22 cellular contexts compared by ENCODE assay signal in genomic region chr13:113753171-113753570, GRCh38.
"Had no signal": no experiment of that assay in that cellular context is flagged by ENCODE, and none has a peak within 500 bp of the region (broad histone marks: within the 10 kb centered on the region; RNA-seq: fewer than 3 reads in every experiment).

No MANE protein-coding gene starts in this region.

- H3K36me3 ChIP-seq: adrenal gland, breast epithelium had no signal

- ATAC-seq: activated CD4-positive, CD25-positive, alpha-beta regulatory T cell treated with anti-CD3 and anti-CD28 coated beads, Interleukin-2, amount 50 U/mL, for 24 hours; activated CD8-positive, alpha-beta T cell treated with anti-CD3 and anti-CD28 coated beads, Interleukin-2, amount 10 ng/mL, durations not matched to agents 7 days and 5 days had no signal

- H3K27me3 ChIP-seq: adrenal gland had no signal

- H3K27ac ChIP-seq: adrenal gland, breast epithelium, KMS-11 had no signal

- H3K4me1 ChIP-seq: breast epithelium had no signal

- H3K4me3 Mint-ChIP-seq: activated CD8-positive, alpha-beta T cell treated with anti-CD3 and anti-CD28 coated beads, Interleukin-2, amount 10 ng/mL, durations not matched to agents 7 days and 5 days; activated naive CD8-positive, alpha-beta T cell treated with anti-CD3 and anti-CD28 coated beads, Interleukin-2, amount 10 ng/mL, durations not matched to agents 7 days and 5 days; IgD-negative memory B cell; T-helper 1 cell treated with Interleukin-12 subunit alpha and Interleukin-12 subunit beta and Interleukin-4 antibody, amounts not matched to agents 30 μg/mL and 1 μg/mL, for 36 hours had no signal

- H3K36me3 Mint-ChIP-seq: activated naive CD8-positive, alpha-beta T cell treated with anti-CD3 and anti-CD28 coated beads, Interleukin-2, amount 10 ng/mL, durations not matched to agents 7 days and 5 days; IgD-negative memory B cell had no signal

- H3K9me3 ChIP-seq: adrenal gland, breast epithelium had no signal

- DNase-seq: activated CD4-positive, alpha-beta T cell treated with anti-CD3 and anti-CD28 coated beads for 4 hours; activated CD4-positive, alpha-beta T cell treated with anti-CD3 and anti-CD28 coated beads, Interleukin-2, amount 50 U/mL, for 4 hours; activated CD8-positive, alpha-beta memory T cell treated with anti-CD3 and anti-CD28 coated beads, Interleukin-2, amount 50 U/mL, for 48 hours; activated CD8-positive, alpha-beta T cell treated with anti-CD3 and anti-CD28 coated beads, Interleukin-2, amount 10 ng/mL, durations not matched to agents 7 days and 5 days; activated naive CD4-positive, alpha-beta T cell treated with anti-CD3 and anti-CD28 coated beads, Interleukin-2, amount 50 U/mL, for 16 hours; activated naive CD8-positive, alpha-beta T cell treated with anti-CD3 and anti-CD28 coated beads, Interleukin-2, amount 10 ng/mL, durations not matched to agents 7 days and 5 days; activated T-cell treated with anti-CD3 and anti-CD28 coated beads, Interleukin-2, amount 50 U/mL, for 1 hour; adrenal gland; NCI-H1092; NCI-H1417; NCI-H1694; NCI-H2029; NCI-H345; NCI-H510A; NCI-H69; NK-92 treated with Interleukin-12 subunit alpha and Interleukin-12 subunit beta, amount 100 ng/mL, for 24 hours; SHP77 treated with DMSO at 0.1 percent for 48 hours had no signal

- H3K27ac Mint-ChIP-seq: activated CD8-positive, alpha-beta T cell treated with anti-CD3 and anti-CD28 coated beads, Interleukin-2, amount 10 ng/mL, durations not matched to agents 7 days and 5 days; activated naive CD8-positive, alpha-beta T cell treated with anti-CD3 and anti-CD28 coated beads, Interleukin-2, amount 10 ng/mL, durations not matched to agents 7 days and 5 days; IgD-negative memory B cell; T-helper 1 cell treated with Interleukin-12 subunit alpha and Interleukin-12 subunit beta and Interleukin-4 antibody, amounts not matched to agents 30 μg/mL and 1 μg/mL, for 36 hours had no signal

- H3K4me3 ChIP-seq: adrenal gland, breast epithelium had no signal

- H3K27me3 Mint-ChIP-seq: IgD-negative memory B cell had no signal
